ENCODE assay signal across 20 cellular contexts in the genomic region with DNA sequence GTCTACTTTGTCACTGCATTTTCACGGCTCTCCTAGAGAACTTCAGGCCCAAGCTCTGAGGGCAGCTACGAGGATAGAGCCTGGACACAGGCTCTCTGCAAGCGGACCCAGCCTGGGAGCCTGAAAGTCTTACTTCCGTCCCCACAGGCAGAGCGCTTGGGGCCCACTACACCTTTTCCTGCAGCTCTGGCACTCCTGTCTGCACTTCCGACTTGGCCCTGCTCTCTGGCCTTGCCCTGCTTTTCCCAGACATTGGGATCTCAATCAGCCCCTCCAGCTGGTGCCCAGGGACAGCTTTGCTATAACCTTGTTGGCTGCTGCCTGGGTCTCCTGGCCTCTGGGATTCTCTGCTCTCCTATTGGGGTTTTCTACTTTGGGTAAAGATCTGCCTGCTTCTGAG. TPM values are rescaled to one million over a fixed set of nuclear protein-coding genes. Genes with fewer than 3 reads are reported as not detected.
A peak's percentile ranks its signal among the peaks of the same experiment; 100 is the strongest.
DNase-seq lines count a peak whose midpoint lies in the region; ATAC-seq and TF ChIP-seq lines count a peak whose summit lies in the region.
"Had no signal": no experiment of that assay in that cellular context is flagged by ENCODE, and none has a peak within 500 bp of the region (broad histone marks: within the 10 kb centered on the region; RNA-seq: fewer than 3 reads in every experiment).

No MANE protein-coding gene starts in this region.

- no peak overlapping the region for H2BK5ac ChIP-seq in H9 (ENCODE audit: insufficient read length, low read length)

- H4K8ac ChIP-seq in H9 (replicated peaks; ENCODE audit: insufficient read length, low read depth, low read length), result no peak overlapping the region

- no peak overlapping the region for H2BK12ac ChIP-seq in H9 (ENCODE audit: insufficient read length, low read depth, low read length)

- H2AFZ ChIP-seq in H9 (ENCODE audit: low read length) (no peak overlapping the region), neural progenitor cell (replicated peaks) (no peak overlapping the region)

- H3K56ac ChIP-seq in H9 (ENCODE audit: insufficient read length, low read depth, low read length), result no peak overlapping the region

- H2BK120ac ChIP-seq in H9 (ENCODE audit: low read depth, low read length, poor library complexity, severe bottlenecking), result no peak overlapping the region

- H3K4me3 ChIP-seq in CD4-positive, alpha-beta memory T cell (ENCODE audit: low read length in 2 of 2), result no peak overlapping the region
- no peak overlapping the region for H3K4me3 ChIP-seq in neural progenitor cell
- H3K4me3 ChIP-seq: right atrium auricular region, upper lobe of left lung had no signal

- H4K20me1 ChIP-seq in H9 (ENCODE audit: control insufficient read depth, insufficient read depth, insufficient read length) (no peaks in the 10 kb centered on the region), neural progenitor cell (ENCODE audit: low read depth) (peaks cover 90% of the 10 kb centered on the region)

- H3K9ac ChIP-seq in H9 (ENCODE audit: extremely low read depth, insufficient read length, low read length), result no peak overlapping the region
- no peak overlapping the region for H3K9ac ChIP-seq in neural progenitor cell

- H3K27ac Mint-ChIP-seq in CD4-positive, alpha-beta memory T cell, result peak overlapping the region in 6 of 7 donors; percentile 32 to 93 (median 76)
- H3K27ac Mint-ChIP-seq in H9, result peak overlapping the region in 2 of 3 experiments; percentile 54 to 82; a peak in 4 of 7 replicates
- peak overlapping the region; percentile 11 for H3K27ac Mint-ChIP-seq in neural progenitor cell

- H3K36me3 Mint-ChIP-seq in CD4-positive, alpha-beta memory T cell, result peaks cover 26 to 57% of the 10 kb centered on the region in 2 donors
- peaks cover 1 to 11% (median 4%) of the 10 kb centered on the region in 3 experiments; a peak in 4 of 7 replicates for H3K36me3 Mint-ChIP-seq in H9 (ENCODE audit: insufficient read depth in 1 of 3, low read depth in 3 of 3)
- peaks cover 15% of the 10 kb centered on the region for H3K36me3 Mint-ChIP-seq in neural progenitor cell

- H3K27me3 Mint-ChIP-seq in CD4-positive, alpha-beta memory T cell, result no peaks in the 10 kb centered on the region
- H3K27me3 Mint-ChIP-seq in H9 (ENCODE audit: low read depth), result no peaks in the 10 kb centered on the region
- H3K27me3 Mint-ChIP-seq in neural progenitor cell (ENCODE audit: insufficient read depth, low read depth), result peaks cover 17% of the 10 kb centered on the region

- no peak overlapping the region for H4K91ac ChIP-seq in H9 (ENCODE audit: insufficient read length, low read depth, low read length)

- H3K79me2 ChIP-seq in H9 (ENCODE audit: insufficient read depth, low read length) (no peaks in the 10 kb centered on the region), neural progenitor cell (ENCODE audit: low read depth) (peaks cover 12% of the 10 kb centered on the region)

- H3K79me1 ChIP-seq in H9 (ENCODE audit: insufficient read depth, low read depth, low read length, poor library complexity, severe bottlenecking), result no peaks in the 10 kb centered on the region

- no peak overlapping the region for H3K18ac ChIP-seq in H9 (ENCODE audit: insufficient read length, low read depth, low read length)

- H3K4me2 ChIP-seq in H9 (ENCODE audit: insufficient read depth, insufficient read length, low read length), result no peak overlapping the region
- H3K4me2 ChIP-seq in neural progenitor cell, result peak overlapping the region; percentile 53

- peaks cover 11% of the 10 kb centered on the region for H3F3A ChIP-seq in neural progenitor cell (ENCODE audit: low read depth)

- H3K23me2 ChIP-seq in H9 (ENCODE audit: insufficient read length, low read depth, low read length, poor library complexity, severe bottlenecking), result no peaks in the 10 kb centered on the region

- H3K36me3 ChIP-seq in CD4-positive, alpha-beta memory T cell (ENCODE audit: insufficient read depth, low read length), result peaks cover 40% of the 10 kb centered on the region
- H3K36me3 ChIP-seq in neural progenitor cell, result no peaks in the 10 kb centered on the region

- no peak overlapping the region for H2AK5ac ChIP-seq in H9 (ENCODE audit: insufficient read length, low read length)

- TF ChIP-seq CTCF in H9 (conservative IDR thresholded peaks at IDR 0.05), result no peak
- TF ChIP-seq CTCF in neural progenitor cell (IDR thresholded peaks at IDR 0.05), result no peak

- DNase-seq in CD4-positive, alpha-beta memory T cell, result no peak
- peak; percentile 19 for DNase-seq in H9
- peak; percentile 36 for DNase-seq in dermis blood vessel endothelial cell
- no peak for DNase-seq in neural progenitor cell (ENCODE audit: low spot score)
- no peak for DNase-seq in NCI-H526 (lab: John Stamatoyannopoulos, UW)
- DNase-seq in NCI-H187 treated with DMSO at 0.1 percent for 48 hours (lab: John Stamatoyannopoulos, UW), result no peak
- DNase-seq: activated CD4-positive, alpha-beta T cell treated with anti-CD3 and anti-CD28 coated beads for 4 hours; activated gamma-delta T cell treated with Interleukin-2 at 50 U/mL for 16 hours; Karpas-422; NCI-H1694 treated with DMSO at 0.1 percent for 48 hours; NCI-H524 treated with DMSO at 0.1 percent for 48 hours; stimulated activated CD4-positive, alpha-beta T cell treated with anti-CD3 and anti-CD28 coated beads, Interleukin-2, amount 100 ng/mL, for 24 hours; stimulated activated CD8-positive, alpha-beta memory T cell treated with anti-CD3 and anti-CD28 coated beads, Interleukin-4, amount 100 ng/mL, for 48 hours had no signal

- H3K27me3 ChIP-seq in CD4-positive, alpha-beta memory T cell (ENCODE audit: insufficient read depth, low read length), result no peaks in the 10 kb centered on the region
- no peaks in the 10 kb centered on the region for H3K27me3 ChIP-seq in H9 (ENCODE audit: insufficient read depth, low read length)
- H3K27me3 ChIP-seq in neural progenitor cell, result no peaks in the 10 kb centered on the region
- H3K27me3 ChIP-seq: right atrium auricular region, upper lobe of left lung had no signal

- peaks cover 0 to 4% (median 0%) of the 10 kb centered on the region in 8 donors for H3K9me3 Mint-ChIP-seq in CD4-positive, alpha-beta memory T cell
- H3K9me3 Mint-ChIP-seq in H9 (no peaks in the 10 kb centered on the region), neural progenitor cell (no peaks in the 10 kb centered on the region)

- no peaks in the 10 kb centered on the region for H3K9me3 ChIP-seq in CD4-positive, alpha-beta memory T cell (ENCODE audit: control insufficient read depth in 1 of 2, low read length in 2 of 2)
- no peaks in the 10 kb centered on the region for H3K9me3 ChIP-seq in H9 (ENCODE audit: control insufficient read depth, low read depth, low read length)
- no peaks in the 10 kb centered on the region for H3K9me3 ChIP-seq in neural progenitor cell (ENCODE audit: low read depth)
- H3K9me3 ChIP-seq: right atrium auricular region, upper lobe of left lung had no signal

- POLR2A ChIA-PET in CD4-positive, alpha-beta memory T cell (lab: Charles Lee; ENCODE audit: partially characterized antibody), result no interaction called here

- no peak overlapping the region for H3K27ac ChIP-seq in CD4-positive, alpha-beta memory T cell (ENCODE audit: low read depth, low read length)
- H3K27ac ChIP-seq in H9 (ENCODE audit: insufficient read length, low read depth, low read length) (no peak overlapping the region), neural progenitor cell (no peak overlapping the region)
- H3K27ac ChIP-seq: C4-2B, upper lobe of left lung had no signal

- no peak overlapping the region for H2BK15ac ChIP-seq in H9 (ENCODE audit: low read depth, low read length)

- WGBS in H9 (ENCODE audit: extremely low coverage, insufficient read length, low lambda C conversion rate), result no CpG with 5 or more reads among the region's 6 CpGs

- H2BK20ac ChIP-seq in H9 (ENCODE audit: low read depth, low read length, poor library complexity, severe bottlenecking), result no peak overlapping the region

- H3T11ph ChIP-seq in H9 (ENCODE audit: low read length), result no peak overlapping the region

- no peak overlapping the region for H3K4ac ChIP-seq in H9 (ENCODE audit: low read depth, low read length)

- CTCF ChIA-PET in CD4-positive, alpha-beta memory T cell (lab: Charles Lee; ENCODE audit: partially characterized antibody), result no interaction called here

- peaks cover 16 to 32% (median 17%) of the 10 kb centered on the region in 4 donors for H3K4me1 Mint-ChIP-seq in CD4-positive, alpha-beta memory T cell
- H3K4me1 Mint-ChIP-seq in H9, result peaks cover 24 to 34% of the 10 kb centered on the region in 2 experiments
- H3K4me1 Mint-ChIP-seq in neural progenitor cell, result peaks cover 57% of the 10 kb centered on the region

- intact Hi-C loops in CD4-positive, alpha-beta memory T cell (cut with micrococcal nuclease), result no loop called here

- no peak overlapping the region for H3K14ac ChIP-seq in H9 (ENCODE audit: insufficient read depth, low read length)

- ATAC-seq in GM18511 (IDR thresholded peaks at IDR 0.05; ENCODE audit: unreplicated experiment) (no peak), GM18519 (IDR thresholded peaks at IDR 0.05; ENCODE audit: low FRiP score, unreplicated experiment) (no peak)
- ATAC-seq: Panc1 had no signal

- peak overlapping the region in 1 of 8 donors; percentile 53 for H3K4me3 Mint-ChIP-seq in CD4-positive, alpha-beta memory T cell
- no peak overlapping the region for H3K4me3 Mint-ChIP-seq in H9
- H3K4me3 Mint-ChIP-seq in neural progenitor cell, result peak overlapping the region; percentile 3

- no peak overlapping the region for H3K23ac ChIP-seq in H9 (ENCODE audit: insufficient read length, low read depth, low read length)

- H3K4me1 ChIP-seq in CD4-positive, alpha-beta memory T cell (ENCODE audit: insufficient read depth, low read length), result no peaks in the 10 kb centered on the region
- H3K4me1 ChIP-seq in H9 (ENCODE audit: insufficient read depth, low read length), result no peaks in the 10 kb centered on the region; the same call in 1 of the 2 replicates
- peaks cover 22% of the 10 kb centered on the region for H3K4me1 ChIP-seq in neural progenitor cell

- no peak overlapping the region for H4K5ac ChIP-seq in H9 (ENCODE audit: insufficient read length, low read depth, low read length)

RNA-seq across cellular contexts. Expression of gene WNT4, which starts 27.6 kb away (rescaled TPM):
- not detected for total RNA-seq in CD4-positive, alpha-beta memory T cell
- under 1 TPM in 1 of 2 donors, not detected in 1; 0.10 TPM for polyA plus RNA-seq in CD4-positive, alpha-beta memory T cell
- 0.72 and 1.4 TPM in 2 replicates for total RNA-seq in H9 (2021)
- under 0.01 and 0.14 TPM in 2 replicates for total RNA-seq in dermis blood vessel endothelial cell
- total RNA-seq in neural progenitor cell (ENCODE audit: low replicate concordance), result 0.03 TPM in 1 of 2 replicates, not detected in the other
- total RNA-seq: T-helper 1 cell treated with Interleukin-12 subunit alpha and Interleukin-12 subunit beta and Interleukin-4 antibody, amounts not matched to agents 30 ng/mL and 1 ng/mL, for 36 hours had no signal

Comparison
In these comparisons a context has a peak if more than half of its experiments do, and no peak if none do; other contexts are left out.
1. DNase-seq: peak in H9 (single experiment) and dermis blood vessel endothelial cell (single experiment); none in CD4-positive, alpha-beta memory T cell (0 of 5), neural progenitor cell (single experiment), NCI-H526 (0 of 2) and NCI-H187 treated with DMSO at 0.1 percent for 48 hours (single experiment).
2. H3K27ac Mint-ChIP-seq: peak in every context shown above with its lines; median percentile 76 in CD4-positive, alpha-beta memory T cell; 68 in H9; 11 in neural progenitor cell.